In genomic region chr14:64503434-64504309, GRCh38 we compare ENCODE assay signal across 1 cellular context.
TF ChIP-seq lines count a peak whose summit lies in the region.

A gene with protein sequence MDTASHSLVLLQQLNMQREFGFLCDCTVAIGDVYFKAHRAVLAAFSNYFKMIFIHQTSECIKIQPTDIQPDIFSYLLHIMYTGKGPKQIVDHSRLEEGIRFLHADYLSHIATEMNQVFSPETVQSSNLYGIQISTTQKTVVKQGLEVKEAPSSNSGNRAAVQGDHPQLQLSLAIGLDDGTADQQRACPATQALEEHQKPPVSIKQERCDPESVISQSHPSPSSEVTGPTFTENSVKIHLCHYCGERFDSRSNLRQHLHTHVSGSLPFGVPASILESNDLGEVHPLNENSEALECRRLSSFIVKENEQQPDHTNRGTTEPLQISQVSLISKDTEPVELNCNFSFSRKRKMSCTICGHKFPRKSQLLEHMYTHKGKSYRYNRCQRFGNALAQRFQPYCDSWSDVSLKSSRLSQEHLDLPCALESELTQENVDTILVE (minus strand): TSS chr14:64503838. CDS start chr14:64490533, 13,305 bp downstream.

TF ChIP-seq in WTC11, 78 proteins besides CTCF, POLR2A, EP300 and RAD21 (continued from another document):
- 0 out of 2 replicates have a peak, but pooled peaks have one; percentile 73 for TF ChIP-seq ZBTB21 (CRISPR knock-in tag; IDR thresholded peaks at IDR 0.05; ENCODE audit: borderline replicate concordance)
- TF ChIP-seq, protein P1, sequence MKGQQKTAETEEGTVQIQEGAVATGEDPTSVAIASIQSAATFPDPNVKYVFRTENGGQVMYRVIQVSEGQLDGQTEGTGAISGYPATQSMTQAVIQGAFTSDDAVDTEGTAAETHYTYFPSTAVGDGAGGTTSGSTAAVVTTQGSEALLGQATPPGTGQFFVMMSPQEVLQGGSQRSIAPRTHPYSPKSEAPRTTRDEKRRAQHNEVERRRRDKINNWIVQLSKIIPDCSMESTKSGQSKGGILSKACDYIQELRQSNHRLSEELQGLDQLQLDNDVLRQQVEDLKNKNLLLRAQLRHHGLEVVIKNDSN (CRISPR knock-in tag; IDR thresholded peaks at IDR 0.05): peak; percentile 92
- no peak for TF ChIP-seq ZMAT4 (CRISPR knock-in tag; IDR thresholded peaks at IDR 0.05)
- TF ChIP-seq NFATC4 (CRISPR knock-in tag; IDR thresholded peaks at IDR 0.05): 0 out of 2 replicates have a peak, but pooled peaks have one; percentile 42
- TF ChIP-seq, protein P2, sequence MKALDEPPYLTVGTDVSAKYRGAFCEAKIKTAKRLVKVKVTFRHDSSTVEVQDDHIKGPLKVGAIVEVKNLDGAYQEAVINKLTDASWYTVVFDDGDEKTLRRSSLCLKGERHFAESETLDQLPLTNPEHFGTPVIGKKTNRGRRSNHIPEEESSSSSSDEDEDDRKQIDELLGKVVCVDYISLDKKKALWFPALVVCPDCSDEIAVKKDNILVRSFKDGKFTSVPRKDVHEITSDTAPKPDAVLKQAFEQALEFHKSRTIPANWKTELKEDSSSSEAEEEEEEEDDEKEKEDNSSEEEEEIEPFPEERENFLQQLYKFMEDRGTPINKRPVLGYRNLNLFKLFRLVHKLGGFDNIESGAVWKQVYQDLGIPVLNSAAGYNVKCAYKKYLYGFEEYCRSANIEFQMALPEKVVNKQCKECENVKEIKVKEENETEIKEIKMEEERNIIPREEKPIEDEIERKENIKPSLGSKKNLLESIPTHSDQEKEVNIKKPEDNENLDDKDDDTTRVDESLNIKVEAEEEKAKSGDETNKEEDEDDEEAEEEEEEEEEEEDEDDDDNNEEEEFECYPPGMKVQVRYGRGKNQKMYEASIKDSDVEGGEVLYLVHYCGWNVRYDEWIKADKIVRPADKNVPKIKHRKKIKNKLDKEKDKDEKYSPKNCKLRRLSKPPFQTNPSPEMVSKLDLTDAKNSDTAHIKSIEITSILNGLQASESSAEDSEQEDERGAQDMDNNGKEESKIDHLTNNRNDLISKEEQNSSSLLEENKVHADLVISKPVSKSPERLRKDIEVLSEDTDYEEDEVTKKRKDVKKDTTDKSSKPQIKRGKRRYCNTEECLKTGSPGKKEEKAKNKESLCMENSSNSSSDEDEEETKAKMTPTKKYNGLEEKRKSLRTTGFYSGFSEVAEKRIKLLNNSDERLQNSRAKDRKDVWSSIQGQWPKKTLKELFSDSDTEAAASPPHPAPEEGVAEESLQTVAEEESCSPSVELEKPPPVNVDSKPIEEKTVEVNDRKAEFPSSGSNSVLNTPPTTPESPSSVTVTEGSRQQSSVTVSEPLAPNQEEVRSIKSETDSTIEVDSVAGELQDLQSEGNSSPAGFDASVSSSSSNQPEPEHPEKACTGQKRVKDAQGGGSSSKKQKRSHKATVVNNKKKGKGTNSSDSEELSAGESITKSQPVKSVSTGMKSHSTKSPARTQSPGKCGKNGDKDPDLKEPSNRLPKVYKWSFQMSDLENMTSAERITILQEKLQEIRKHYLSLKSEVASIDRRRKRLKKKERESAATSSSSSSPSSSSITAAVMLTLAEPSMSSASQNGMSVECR (CRISPR knock-in tag; IDR thresholded peaks at IDR 0.05; ENCODE audit: borderline replicate concordance): 0 out of 2 replicates have a peak, but pooled peaks have one; percentile 7
- TF ChIP-seq, protein P3, sequence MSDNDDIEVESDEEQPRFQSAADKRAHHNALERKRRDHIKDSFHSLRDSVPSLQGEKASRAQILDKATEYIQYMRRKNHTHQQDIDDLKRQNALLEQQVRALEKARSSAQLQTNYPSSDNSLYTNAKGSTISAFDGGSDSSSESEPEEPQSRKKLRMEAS (CRISPR knock-in tag; IDR thresholded peaks at IDR 0.05): peak; percentile 71; the same call in 1 of the 2 replicates
- peak; percentile 77 for TF ChIP-seq FOXP1 (CRISPR knock-in tag; IDR thresholded peaks at IDR 0.05; ENCODE audit: borderline replicate concordance)
- no peak for TF ChIP-seq ZBTB43 (CRISPR knock-in tag; IDR thresholded peaks at IDR 0.05)
- 0 out of 2 replicates have a peak, but pooled peaks have one; percentile 72 for TF ChIP-seq ATF1 (CRISPR knock-in tag; IDR thresholded peaks at IDR 0.05)
- no peak; the same call in none of the 2 replicates for TF ChIP-seq SMAD3 (CRISPR knock-in tag; IDR thresholded peaks at IDR 0.05; ENCODE audit: borderline replicate concordance)
- 0 out of 2 replicates have a peak, but pooled peaks have one; percentile 36 for TF ChIP-seq NFE2L1 (CRISPR knock-in tag; IDR thresholded peaks at IDR 0.05)
- TF ChIP-seq ETV6 (CRISPR knock-in tag; IDR thresholded peaks at IDR 0.05): peak; percentile 30; the same call in 1 of the 2 replicates
- no peak for TF ChIP-seq STAT6 (CRISPR knock-in tag; conservative IDR thresholded peaks at IDR 0.05; ENCODE audit: low read depth)
- TF ChIP-seq ZNF219 (CRISPR knock-in tag; IDR thresholded peaks at IDR 0.05; ENCODE audit: borderline replicate concordance): 0 out of 2 replicates have a peak, but pooled peaks have one; percentile 29
- TF ChIP-seq TEAD4 (CRISPR knock-in tag; IDR thresholded peaks at IDR 0.05): peak; percentile 50; the same call in 1 of the 2 replicates
- TF ChIP-seq CREB1 (CRISPR knock-in tag; IDR thresholded peaks at IDR 0.05): no peak; the same call in 1 of the 2 replicates
- 0 out of 2 replicates have a peak, but pooled peaks have one; percentile 20 for TF ChIP-seq PREB (CRISPR knock-in tag; IDR thresholded peaks at IDR 0.05; ENCODE audit: borderline replicate concordance)
